Comparison of ENCODE assay signal across 15 cellular contexts in genomic region chr20:53842301-53843099, GRCh38.
DNase-seq lines count a peak whose midpoint lies in the region; ATAC-seq, FAIRE-seq and TF ChIP-seq lines count a peak whose summit lies in the region.
"Had no signal": no experiment of that assay in that cellular context is flagged by ENCODE, and none has a peak within 500 bp of the region (broad histone marks: within the 10 kb centered on the region; RNA-seq: fewer than 3 reads in every experiment).

No MANE protein-coding gene starts in this region.

- H3K27me3 ChIP-seq in OCI-LY1 (ENCODE audit: insufficient read depth, low read length) (no peaks in the 10 kb centered on the region), GM12878 (replicated peaks in 1 of 2; ENCODE audit: control insufficient read depth in 2 of 2, insufficient read depth in 2 of 2, low read length in 1 of 2) (no peaks in the 10 kb centered on the region)
- H3K27me3 ChIP-seq: foreskin keratinocyte had no signal

- H3K4me3 ChIP-seq in OCI-LY1 (ENCODE audit: low read depth, low read length, poor library complexity, severe bottlenecking): no peak overlapping the region
- H3K4me3 ChIP-seq in GM12878: no peak overlapping the region

- H3K9ac ChIP-seq in OCI-LY1 (ENCODE audit: low read length) (0 out of 2 replicates have a peak overlapping the region, but pooled peaks have one; percentile 10), GM12878 (ENCODE audit: control insufficient read depth, insufficient read depth, low read length) (no peak overlapping the region)

- no peak for TF ChIP-seq RAD21 in GM12878 (IDR thresholded peaks at IDR 0.05; ENCODE audit: insufficient read depth, low read depth, low read length)

- CTCF ChIA-PET in GM12878 (lab: Yijun Ruan, JAX): interaction anchor here (1.0 to 1.5 kb wide), 5 partner anchors 9 to 88 kb away, joined by 4 to 5 read pairs (median 4); no protein-coding TSS in a partner anchor

- H3K79me2 ChIP-seq in OCI-LY1 (ENCODE audit: insufficient read depth, low read length): no peaks in the 10 kb centered on the region
- no peaks in the 10 kb centered on the region for H3K79me2 ChIP-seq in GM12878 (ENCODE audit: control insufficient read depth, insufficient read depth, low read length)

- in situ Hi-C loops in GM12878 (cut with MboI): loop anchor here (10.0 kb wide), 1 partner anchor 258 kb away; no protein-coding TSS in a partner anchor

- H3K9me2 ChIP-seq in OCI-LY1 (ENCODE audit: low read depth, low read length): no peaks in the 10 kb centered on the region

- H2AFZ ChIP-seq in OCI-LY1 (ENCODE audit: low read length): 0 out of 2 replicates have a peak overlapping the region, but pooled peaks have one; percentile 13
- no peak overlapping the region; the same call in 1 of the 2 replicates for H2AFZ ChIP-seq in GM12878 (ENCODE audit: control insufficient read depth, low read depth, low read length)

- peak; percentile 74 to 79 for ATAC-seq in activated T-cell treated with anti-CD3 and anti-CD28 coated beads, Interleukin-2, amount 50 U/mL, for 72 hours (replicated peaks in 1 of 2)
- peak; percentile 52 for ATAC-seq in GM12878
- ATAC-seq in stimulated activated naive B cell treated with anti-CD40 and anti-IgM and Interleukin-4, amounts not matched to agents 10 μg/mL and 1 μg/mL and 100 μg/mL, for 72 hours (replicated peaks): no peak
- no peak for ATAC-seq in GM18498 (IDR thresholded peaks at IDR 0.05; ENCODE audit: unreplicated experiment)
- ATAC-seq: foreskin keratinocyte, WTC11 had no signal

- 0 out of 4 replicates have a peak, but pooled peaks of 1 of the 2 experiments have one; percentile 41 for TF ChIP-seq EP300 in GM12878 (IDR thresholded peaks at IDR 0.05; ENCODE audit: borderline replicate concordance in 1 of 2, control insufficient read depth in 1 of 2, low read depth in 2 of 2, low read length in 2 of 2)

- peak overlapping the region; percentile 18 to 59 for H3K4me3 Mint-ChIP-seq in activated T-cell treated with anti-CD3 and anti-CD28 coated beads, Interleukin-2, amount 50 U/mL, for 72 hours
- H3K4me3 Mint-ChIP-seq in stimulated activated naive B cell treated with anti-CD40 and anti-IgM and Interleukin-4, amounts not matched to agents 10 μg/mL and 1 μg/mL and 100 μg/mL, for 72 hours: peak overlapping the region; percentile 2 to 40
- H3K4me3 Mint-ChIP-seq: WTC11 had no signal

- H3K9me3 Mint-ChIP-seq in activated T-cell treated with anti-CD3 and anti-CD28 coated beads, Interleukin-2, amount 50 U/mL, for 72 hours: no peaks in the 10 kb centered on the region
- peaks cover 0 to 2% of the 10 kb centered on the region in 2 donors for H3K9me3 Mint-ChIP-seq in stimulated activated naive B cell treated with anti-CD40 and anti-IgM and Interleukin-4, amounts not matched to agents 10 μg/mL and 1 μg/mL and 100 μg/mL, for 72 hours

- RAD21 ChIA-PET in GM12878 (lab: Charles Lee; ENCODE audit: unreplicated experiment): interaction anchor here (0.5 to 2.4 kb wide), 17 partner anchors 8 to 432 kb away, joined by 3 to 18 read pairs (median 5); no protein-coding TSS in a partner anchor

- no peaks in the 10 kb centered on the region for H3K9me3 ChIP-seq in OCI-LY1 (ENCODE audit: low read length)
- H3K9me3 ChIP-seq in GM12878 (replicated peaks; ENCODE audit: control insufficient read depth, insufficient read depth, low read length): no peaks in the 10 kb centered on the region; the same call in 2 of the 3 replicates

- no TSS peak for BruUV-seq in GM12878 (replicated peaks; lab: Mats Ljungman, UMichigan)

- H3K36me3 ChIP-seq in OCI-LY1 (ENCODE audit: insufficient read depth, low read length): no peaks in the 10 kb centered on the region
- H3K36me3 ChIP-seq in GM12878 (ENCODE audit: control insufficient read depth in 2 of 2, insufficient read depth in 2 of 2, low read length in 1 of 2): no peaks in the 10 kb centered on the region

- SMC1A ChIA-PET in GM12878 (lab: Charles Lee; ENCODE audit: uncharacterized antibody, unreplicated experiment): interaction anchor here (0.5 to 2.8 kb wide), 29 partner anchors 8 to 287 kb away, joined by 3 to 48 read pairs (median 5); no protein-coding TSS in a partner anchor

- WGBS in GM12878 (ENCODE audit: insufficient coverage, insufficient replicate concordance, low lambda C conversion rate, missing lambda C conversion rate): 8% methylated on average over 1 of the region's 1 CpG

- DNase-seq in activated T-cell treated with anti-CD3 and anti-CD28 coated beads, Interleukin-2, amount 50 U/mL, for 72 hours: peak; percentile 44 to 45
- DNase-seq in activated T-cell treated with anti-CD3 and anti-CD28 coated beads for 4 hours: no peak
- peak; percentile 54 for DNase-seq in GM12878 (ENCODE audit: low read depth, low spot score)
- no peak for DNase-seq in stimulated activated naive B cell treated with anti-CD40 and anti-IgM and Interleukin-4, amounts not matched to agents 10 μg/mL and 1 μg/mL and 100 μg/mL, for 72 hours
- no peak for DNase-seq in islet precursor cell
- no peak for DNase-seq in posterior vena cava (ENCODE audit: low spot score)
- DNase-seq: amniotic stem cell, foreskin keratinocyte, NCI-H446, SHP77 had no signal

- H3K27me3 Mint-ChIP-seq in activated T-cell treated with anti-CD3 and anti-CD28 coated beads, Interleukin-2, amount 50 U/mL, for 72 hours (ENCODE audit: low read depth): no peaks in the 10 kb centered on the region
- no peaks in the 10 kb centered on the region for H3K27me3 Mint-ChIP-seq in stimulated activated naive B cell treated with anti-CD40 and anti-IgM and Interleukin-4, amounts not matched to agents 10 μg/mL and 1 μg/mL and 100 μg/mL, for 72 hours

- peaks cover 93% of the 10 kb centered on the region for H3K4me1 Mint-ChIP-seq in activated T-cell treated with anti-CD3 and anti-CD28 coated beads, Interleukin-2, amount 50 U/mL, for 72 hours (ENCODE audit: low read depth)
- peaks cover 29 to 67% of the 10 kb centered on the region in 2 donors for H3K4me1 Mint-ChIP-seq in stimulated activated naive B cell treated with anti-CD40 and anti-IgM and Interleukin-4, amounts not matched to agents 10 μg/mL and 1 μg/mL and 100 μg/mL, for 72 hours

- TF ChIP-seq POLR2A in GM12878 (IDR thresholded peaks at IDR 0.05; ENCODE audit: low read depth, low read length): no peak

- peaks cover 78% of the 10 kb centered on the region for H3K4me1 ChIP-seq in OCI-LY1 (ENCODE audit: insufficient read depth, low read length, severe bottlenecking)
- peaks cover 45% of the 10 kb centered on the region for H3K4me1 ChIP-seq in GM12878 (ENCODE audit: control insufficient read depth, insufficient read depth, low read length)

- no peak for FAIRE-seq in GM12878 (lab: Jason Lieb, UNC)
- FAIRE-seq: islet of Langerhans had no signal

- peak overlapping the region; percentile 88 for H3K27ac Mint-ChIP-seq in activated T-cell treated with anti-CD3 and anti-CD28 coated beads, Interleukin-2, amount 50 U/mL, for 72 hours
- H3K27ac Mint-ChIP-seq in stimulated activated naive B cell treated with anti-CD40 and anti-IgM and Interleukin-4, amounts not matched to agents 10 μg/mL and 1 μg/mL and 100 μg/mL, for 72 hours: peak overlapping the region; percentile 57
- H3K27ac Mint-ChIP-seq: WTC11 had no signal

- POLR2A ChIA-PET in GM12878 (lab: Charles Lee): interaction anchor here (0.6 to 3.6 kb wide), 7 partner anchors 9 to 223 kb away, joined by 3 to 14 read pairs (median 5); no protein-coding TSS in a partner anchor

- H3K4me2 ChIP-seq in OCI-LY1 (ENCODE audit: low read length) (peak overlapping the region; percentile 15), GM12878 (ENCODE audit: control insufficient read depth, insufficient read depth) (peak overlapping the region; percentile 22)

- H3K27ac ChIP-seq in OCI-LY1 (ENCODE audit: low read depth, low read length, poor library complexity, severe bottlenecking): peak overlapping the region; percentile 88
- H3K27ac ChIP-seq in GM12878 (ENCODE audit: control insufficient read depth, insufficient read depth): peak overlapping the region; percentile 42; the same call in 1 of the 2 replicates
- H3K27ac ChIP-seq: foreskin keratinocyte, HL-60 had no signal

- intact Hi-C loops in GM12878 (cut with micrococcal nuclease; ENCODE audit: unreplicated experiment): no loop called here
- intact Hi-C loops in posterior vena cava (cut with DNase I): no loop called here

- no peaks in the 10 kb centered on the region for H3K36me3 Mint-ChIP-seq in activated T-cell treated with anti-CD3 and anti-CD28 coated beads, Interleukin-2, amount 50 U/mL, for 72 hours (ENCODE audit: insufficient read depth in 2 of 2)
- H3K36me3 Mint-ChIP-seq in stimulated activated naive B cell treated with anti-CD40 and anti-IgM and Interleukin-4, amounts not matched to agents 10 μg/mL and 1 μg/mL and 100 μg/mL, for 72 hours: peaks cover 2 to 3% of the 10 kb centered on the region in 2 donors

- TF ChIP-seq CTCF in OCI-LY1 (IDR thresholded peaks at IDR 0.05; ENCODE audit: low read length) (no peak), GM12878 (IDR thresholded peaks at IDR 0.05 in 2 of 3, conservative IDR thresholded peaks at IDR 0.05 in 1 of 3; ENCODE audit: control insufficient read depth in 2 of 3, extremely low read depth in 1 of 3, insufficient read depth in 1 of 3, low read depth in 3 of 3, low read length in 3 of 3) (no peak)

- H3F3A ChIP-seq in OCI-LY1 (ENCODE audit: insufficient read depth, low read length): peaks cover 24% of the 10 kb centered on the region; the same call in 1 of the 2 replicates

- no peaks in the 10 kb centered on the region for H4K20me1 ChIP-seq in OCI-LY1 (ENCODE audit: insufficient read depth, low read length)
- no peaks in the 10 kb centered on the region for H4K20me1 ChIP-seq in GM12878 (ENCODE audit: control insufficient read depth, insufficient read depth)

TF ChIP-seq in GM12878, 131 proteins besides CTCF, POLR2A, EP300 and RAD21 (continues in another document):
- peak; percentile 10 for TF ChIP-seq SKIL (IDR thresholded peaks at IDR 0.05; ENCODE audit: low read depth, poor library complexity, severe bottlenecking)
- 0 out of 2 replicates have a peak, but pooled peaks have one; percentile 36 for TF ChIP-seq CHD2 (IDR thresholded peaks at IDR 0.05; ENCODE audit: borderline replicate concordance, low read depth, low read length)
- TF ChIP-seq ZBED1 (IDR thresholded peaks at IDR 0.05; ENCODE audit: borderline replicate concordance): no peak
- peak; percentile 41; the same call in 1 of the 2 replicates for TF ChIP-seq CREM (IDR thresholded peaks at IDR 0.05; ENCODE audit: low read depth)

Comparison
In these comparisons a context has a peak if more than half of its experiments do, and no peak if none do; other contexts are left out.
1. DNase-seq: peak in activated T-cell treated with anti-CD3 and anti-CD28 coated beads, Interleukin-2, amount 50 U/mL, for 72 hours (2 of 2) and GM12878 (single experiment); none in activated T-cell treated with anti-CD3 and anti-CD28 coated beads for 4 hours (single experiment), stimulated activated naive B cell treated with anti-CD40 and anti-IgM and Interleukin-4, amounts not matched to agents 10 μg/mL and 1 μg/mL and 100 μg/mL, for 72 hours (single experiment), islet precursor cell (single experiment) and posterior vena cava (single experiment).
2. ATAC-seq: peak in activated T-cell treated with anti-CD3 and anti-CD28 coated beads, Interleukin-2, amount 50 U/mL, for 72 hours (2 of 2) and GM12878 (single experiment); none in stimulated activated naive B cell treated with anti-CD40 and anti-IgM and Interleukin-4, amounts not matched to agents 10 μg/mL and 1 μg/mL and 100 μg/mL, for 72 hours (0 of 2) and GM18498 (single experiment).